Comparison of ENCODE assay signal across 7 cellular contexts in the genomic region with DNA sequence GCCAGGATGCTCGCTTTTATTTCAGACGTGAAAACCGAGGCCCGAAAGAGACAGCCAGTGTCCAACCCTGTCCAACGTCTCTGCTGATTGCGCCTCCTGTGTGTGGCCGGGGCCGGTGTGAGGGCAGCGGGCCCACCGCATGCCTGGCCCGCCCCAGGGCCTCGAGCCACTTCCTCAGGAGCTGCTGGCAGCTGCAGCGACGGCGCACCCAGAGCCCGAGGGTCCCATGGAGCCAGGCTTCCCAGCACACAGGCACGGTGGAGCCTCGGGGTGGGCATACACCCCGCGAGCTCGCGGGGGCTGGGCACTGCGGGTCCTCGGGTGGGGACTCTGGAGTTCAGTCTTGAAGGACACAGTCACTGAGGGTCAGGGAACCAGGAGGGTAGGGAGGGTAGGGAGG.
DNase-seq lines count a peak whose midpoint lies in the region; ATAC-seq, FAIRE-seq and TF ChIP-seq lines count a peak whose summit lies in the region.
"Not testable (repeated sequence)": the region's sequence is repeated elsewhere in the genome, so short reads cannot be mapped to it uniquely, and the experiment has no call there.

No MANE protein-coding gene starts in this region.

- intact Hi-C loops in PC-3 (cut with micrococcal nuclease); Right ventricle myocardium inferior (cut with DNase I); kidney (cut with DNase I); upper lobe of right lung (cut with DNase I): not testable (repeated sequence)

- CTCF ChIA-PET in PC-3 (lab: Charles Lee), result not testable (repeated sequence)

- not testable (repeated sequence) for ATAC-seq in PC-3, Right ventricle myocardium inferior, upper lobe of right lung

- POLR2A ChIA-PET in PC-3 (lab: Charles Lee; ENCODE audit: unreplicated experiment), result not testable (repeated sequence)

- FAIRE-seq in kidney (lab: Jason Lieb, UNC), result not testable (repeated sequence)

- H3K9ac ChIP-seq in PC-3 (ENCODE audit: low read length); kidney (ENCODE audit: low read length in 2 of 2): not testable (repeated sequence)

- not testable (repeated sequence) for H3K27ac ChIP-seq in PC-3 (ENCODE audit: low read length); kidney (ENCODE audit: low read depth in 2 of 2, low read length in 2 of 2); upper lobe of right lung

- H3K27me3 ChIP-seq in BE2C; PC-3 (ENCODE audit: low read length); upper lobe of right lung: not testable (repeated sequence)

- H4K20me1 ChIP-seq in PC-3 (ENCODE audit: low read length), result not testable (repeated sequence)

- BruUV-seq in PC-3 (replicated peaks; lab: Mats Ljungman, UMichigan), result not testable (repeated sequence)

- H3K4me2 ChIP-seq in PC-3 (ENCODE audit: low read length), result peak overlapping the region; percentile 78; the same call in 1 of the 2 replicates

- H3K9me3 ChIP-seq in BE2C; PC-3 (ENCODE audit: low read length); kidney (ENCODE audit: control insufficient read depth in 1 of 2, low read length in 2 of 2); upper lobe of right lung: not testable (repeated sequence)

- H3K9me2 ChIP-seq in PC-3 (replicated peaks; ENCODE audit: low read length), result not testable (repeated sequence)

- not testable (repeated sequence) for TF ChIP-seq CTCF in BE2C (IDR thresholded peaks at IDR 0.05; ENCODE audit: low read depth, low read length); PC-3 (conservative IDR thresholded peaks at IDR 0.05; ENCODE audit: low read depth, low read length); kidney (IDR thresholded peaks at IDR 0.05; ENCODE audit: borderline replicate concordance, extremely low read depth, insufficient read depth); upper lobe of right lung (IDR thresholded peaks at IDR 0.05)

- peak; percentile 11 for DNase-seq in BE2C
- peak; percentile 3 for DNase-seq in ELF-1 (ENCODE audit: low read depth, low spot score)
- not testable (repeated sequence) for DNase-seq in PC-3
- peak; percentile 40 for DNase-seq in ecto neural progenitor cell (ENCODE audit: low spot score)
- peak; percentile 64 for DNase-seq in Right ventricle myocardium inferior (ENCODE audit: missing footprints)
- peak; percentile 79 for DNase-seq in kidney
- DNase-seq in upper lobe of right lung, result peak; percentile 59

- not testable (repeated sequence) for H3F3A ChIP-seq in PC-3 (ENCODE audit: low read length, unreplicated experiment)

- H2AFZ ChIP-seq in PC-3 (ENCODE audit: low read length), result peak overlapping the region; percentile 67; the same call in 1 of the 2 replicates

- not testable (repeated sequence) for H3K4me3 ChIP-seq in BE2C (ENCODE audit: low read depth, low read length); PC-3 (ENCODE audit: low read length); kidney (ENCODE audit: low read length in 2 of 2); upper lobe of right lung

- not testable (repeated sequence) for H3K36me3 ChIP-seq in BE2C; PC-3 (ENCODE audit: low read depth, low read length); kidney (ENCODE audit: control insufficient read depth in 1 of 2, insufficient read depth in 2 of 2, low read length in 2 of 2); upper lobe of right lung

- H3K79me2 ChIP-seq in PC-3 (ENCODE audit: low read length), result not testable (repeated sequence)

- not testable (repeated sequence) for H3K4me1 ChIP-seq in BE2C; PC-3 (ENCODE audit: insufficient read depth, low read length); kidney (ENCODE audit: control insufficient read depth in 1 of 2, insufficient read depth in 1 of 2, low read depth in 1 of 2, low read length in 2 of 2); upper lobe of right lung
